9 cellular contexts compared by ENCODE assay signal in the genomic region with DNA sequence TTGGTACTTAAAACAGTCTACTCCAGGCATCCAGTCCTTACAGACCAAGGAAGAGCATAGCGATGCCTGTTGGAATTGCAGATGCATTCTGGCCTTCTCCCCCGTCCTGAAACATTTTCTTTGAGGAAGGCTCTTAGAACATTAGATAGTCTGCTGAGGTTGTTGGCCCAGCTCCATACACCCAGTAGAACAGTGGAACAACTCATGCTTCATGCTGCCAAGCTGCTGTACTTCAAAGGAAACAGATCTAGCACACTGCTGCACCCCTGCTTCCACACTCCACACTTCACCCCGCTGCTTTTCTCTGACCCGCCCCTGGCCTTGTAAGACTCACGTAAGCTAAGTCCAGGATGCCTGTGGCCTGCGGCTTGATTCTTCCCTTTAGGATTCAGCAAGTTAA. TPM values are rescaled to one million over a fixed set of nuclear protein-coding genes. Genes with fewer than 3 reads are reported as not detected.
A peak's percentile ranks its signal among the peaks of the same experiment; 100 is the strongest.
DNase-seq lines count a peak whose midpoint lies in the region; ATAC-seq and TF ChIP-seq lines count a peak whose summit lies in the region.
"Had no signal": no experiment of that assay in that cellular context is flagged by ENCODE, and none has a peak within 500 bp of the region (broad histone marks: within the 10 kb centered on the region; RNA-seq: fewer than 3 reads in every experiment).

No MANE protein-coding gene starts in this region.

- ATAC-seq in Right ventricle myocardium inferior (peak; percentile 76), GM21576 (IDR thresholded peaks at IDR 0.05; ENCODE audit: unreplicated experiment) (no peak)

- TF ChIP-seq CTCF in chondrocyte (IDR thresholded peaks at IDR 0.05): no peak
- no peak for TF ChIP-seq CTCF in Peyer's patch (IDR thresholded peaks at IDR 0.05)

- peak overlapping the region; percentile 92 for H3K27ac Mint-ChIP-seq in chondrocyte (ENCODE audit: unreplicated experiment)
- H3K27ac Mint-ChIP-seq: activated B cell treated with CpG ODN at 0.5 μM for 24 hours had no signal

- TF ChIP-seq POLR2A in Peyer's patch (IDR thresholded peaks at IDR 0.05): no peak

- H3K27me3 Mint-ChIP-seq in chondrocyte (ENCODE audit: low read depth): no peaks in the 10 kb centered on the region

- DNase-seq in Right ventricle myocardium inferior (ENCODE audit: missing footprints): no peak
- DNase-seq in cardiac septum (ENCODE audit: low spot score): no peak
- DNase-seq in chondrocyte (ENCODE audit: low spot score): no peak
- DNase-seq in ureter (ENCODE audit: low spot score): peak; percentile 70
- no peak for DNase-seq in KG1 (lab: John Stamatoyannopoulos, UW)
- no peak for DNase-seq in Peyer's patch
- DNase-seq: activated B cell treated with CpG ODN at 0.5 μM for 24 hours had no signal

- H3K4me1 Mint-ChIP-seq in chondrocyte (ENCODE audit: low read depth): peaks cover 25% of the 10 kb centered on the region

- peaks cover 8% of the 10 kb centered on the region for H3K9me3 ChIP-seq in mesodermal cell (ENCODE audit: control insufficient read depth, low read length)
- no peaks in the 10 kb centered on the region for H3K9me3 ChIP-seq in Peyer's patch

- H3K4me3 Mint-ChIP-seq in chondrocyte (ENCODE audit: unreplicated experiment): no peak overlapping the region
- H3K4me3 Mint-ChIP-seq: activated B cell treated with CpG ODN at 0.5 μM for 24 hours had no signal

- intact Hi-C loops in Right ventricle myocardium inferior (cut with DNase I) (no loop called here), cardiac septum (cut with DNase I) (loop anchor here (5.0 kb wide), 1 partner anchor 34 kb away; a partner anchor contains a TSS)

- peaks cover 34% of the 10 kb centered on the region for H3K36me3 ChIP-seq in mesodermal cell (ENCODE audit: control insufficient read depth, insufficient read depth, low read length)
- peaks cover 0 to 13% (median 0%) of the 10 kb centered on the region in 3 donors for H3K36me3 ChIP-seq in Peyer's patch

- no peak overlapping the region for H3K4me3 ChIP-seq in mesodermal cell (ENCODE audit: extremely low read depth, insufficient read depth, low read length, poor library complexity, severe bottlenecking)
- H3K4me3 ChIP-seq in Peyer's patch: no peak overlapping the region

- H3K4me1 ChIP-seq in mesodermal cell (ENCODE audit: control insufficient read depth, insufficient read depth, low read length, poor library complexity, severe bottlenecking): peaks cover 35% of the 10 kb centered on the region
- H3K4me1 ChIP-seq in Peyer's patch: no peaks in the 10 kb centered on the region

- H3K36me3 Mint-ChIP-seq in chondrocyte (ENCODE audit: low read depth): peaks cover 8% of the 10 kb centered on the region

- H3K27ac ChIP-seq in mesodermal cell (ENCODE audit: low read depth, low read length, severe bottlenecking) (peak overlapping the region; percentile 78), Peyer's patch (peak overlapping the region in 2 of 4 donors; percentile 19 to 58)

- H3K27me3 ChIP-seq in Peyer's patch: no peaks in the 10 kb centered on the region

- WGBS in mesodermal cell (ENCODE audit: insufficient coverage in 2 of 2), 2 experiments: 93 to 96% methylated on average over 3 to 6 of the region's 6 CpGs

- no peaks in the 10 kb centered on the region for H3K9me3 Mint-ChIP-seq in chondrocyte (ENCODE audit: low read depth)
- H3K9me3 Mint-ChIP-seq: activated B cell treated with CpG ODN at 0.5 μM for 24 hours had no signal

RNA-seq across cellular contexts. Expression of a gene that starts 33.4 kb away (rescaled TPM):
- total RNA-seq in Right ventricle myocardium inferior (5.0 TPM), cardiac septum (14.3 TPM), chondrocyte (50.0 to 59.5 TPM (median 56.6 TPM) in 3 replicates), ureter (54.6 TPM), Peyer's patch (1 to 10 TPM in 3 of 4 donors, under 1 TPM in 1; 0.70 to 6.6 (median 4.1) TPM)
- 36.6 TPM for polyA plus RNA-seq in mesodermal cell (2013, experiment 1 of 2)
- 33.8 TPM for polyA plus RNA-seq in mesodermal cell (2013, experiment 2 of 2)
